ENCODE assay signal across 18 cellular contexts in genomic region chr5:158725223-158725825, GRCh38.
DNase-seq lines count a peak whose midpoint lies in the region; ATAC-seq, FAIRE-seq and TF ChIP-seq lines count a peak whose summit lies in the region.
"Had no signal": no experiment of that assay in that cellular context is flagged by ENCODE, and none has a peak within 500 bp of the region (broad histone marks: within the 10 kb centered on the region; RNA-seq: fewer than 3 reads in every experiment).

No MANE protein-coding gene starts in this region.

- H3K79me2 ChIP-seq in HepG2 (ENCODE audit: insufficient read depth, low read length): no peaks in the 10 kb centered on the region

- no peaks in the 10 kb centered on the region for H3K9me3 ChIP-seq in HepG2 (ENCODE audit: low read length)
- H3K9me3 ChIP-seq: prostate gland had no signal

- FAIRE-seq in HepG2 (lab: Jason Lieb, UNC) (no peak), GM12892 (lab: Jason Lieb, UNC) (no peak)
- FAIRE-seq: astrocyte had no signal

- in situ Hi-C loops in HepG2 (cut with HindIII; ENCODE audit: extremely low pct_ligation_motif_present, low pct_unique_long_range_greater_than_20kb): no loop called here

- H3K4me3 ChIP-seq in LNCaP clone FGC (ENCODE audit: low read depth, low read length): no peak overlapping the region
- H3K4me3 ChIP-seq in HepG2 (replicated peaks in 1 of 3; ENCODE audit: insufficient read depth in 1 of 3, low read depth in 2 of 3, low read length in 3 of 3): no peak overlapping the region
- H3K4me3 ChIP-seq: prostate gland had no signal

- no peaks in the 10 kb centered on the region for H3K4me1 ChIP-seq in HepG2 (ENCODE audit: insufficient read depth, low read length)
- H3K4me1 ChIP-seq: prostate gland had no signal

- no peaks in the 10 kb centered on the region for H3K27me3 ChIP-seq in HepG2 (ENCODE audit: control insufficient read depth in 1 of 2, insufficient read depth in 2 of 2, low read length in 2 of 2)

- TF ChIP-seq CTCF in LNCaP clone FGC (IDR thresholded peaks at IDR 0.05; ENCODE audit: control insufficient read depth, extremely low read depth, insufficient read depth) (peak; percentile 42), HepG2 (CRISPR knock-in tag; IDR thresholded peaks at IDR 0.05) (peak; percentile 13; the same call in 1 of the 2 replicates), nephron progenitor cell (IDR thresholded peaks at IDR 0.05) (no peak)

- WGBS in HepG2 (ENCODE audit: low lambda C conversion rate): 49% methylated on average over 3 of the region's 3 CpGs

- intact Hi-C loops in HepG2 (cut with micrococcal nuclease; ENCODE audit: unreplicated experiment): no loop called here

- peak; percentile 42 for DNase-seq in D341Med (ENCODE audit: low spot score)
- DNase-seq in LNCaP clone FGC (ENCODE audit: low read depth): no peak
- DNase-seq in SW480 (ENCODE audit: low spot score): peak; percentile 12
- no peak for DNase-seq in HepG2 (ENCODE audit: low spot score)
- DNase-seq in GM12892 (ENCODE audit: insufficient read length): no peak
- no peak for DNase-seq in mucosa of gallbladder (ENCODE audit: low spot score)
- no peak for DNase-seq in stimulated activated naive CD8-positive, alpha-beta T cell treated with anti-CD3 and anti-CD28 coated beads, Interleukin-15, amount 100 ng/mL, for 72 hours
- no peak for DNase-seq in nephron progenitor cell
- DNase-seq: activated CD4-positive, alpha-beta T cell treated with anti-CD3 and anti-CD28 coated beads for 1 hour; CD4-positive, CD25-positive, alpha-beta regulatory T cell; hypothalamus; KG1; mammary epithelial cell; SHP77 treated with DMSO at 0.1 percent for 48 hours; stimulated activated CD4-positive, alpha-beta T cell treated with anti-CD3 and anti-CD28 coated beads, Interleukin-4, amount 100 ng/mL, for 1 hour had no signal

- peaks cover 6% of the 10 kb centered on the region for H3K36me3 Mint-ChIP-seq in nephron progenitor cell (ENCODE audit: low read depth)
- H3K36me3 Mint-ChIP-seq: CD4-positive, CD25-positive, alpha-beta regulatory T cell had no signal

- TF ChIP-seq RAD21 in HepG2 (CRISPR knock-in tag; IDR thresholded peaks at IDR 0.05): no peak

- TF ChIP-seq POLR2A in HepG2 (IDR thresholded peaks at IDR 0.05; ENCODE audit: insufficient read depth in 1 of 2, low read depth in 2 of 2, low read length in 2 of 2): no peak
- TF ChIP-seq POLR2A in GM12892 (IDR thresholded peaks at IDR 0.05; ENCODE audit: low read depth, low read length): no peak

- no peak overlapping the region for H3K27ac ChIP-seq in HepG2 (ENCODE audit: extremely low read length, insufficient read depth, low read length)
- H3K27ac ChIP-seq: prostate gland had no signal

- no peaks in the 10 kb centered on the region for H3K9me3 Mint-ChIP-seq in stimulated activated naive CD8-positive, alpha-beta T cell treated with anti-CD3 and anti-CD28 coated beads, Interleukin-15, amount 100 ng/mL, for 72 hours
- no peaks in the 10 kb centered on the region for H3K9me3 Mint-ChIP-seq in nephron progenitor cell
- H3K9me3 Mint-ChIP-seq: CD4-positive, CD25-positive, alpha-beta regulatory T cell; stimulated activated naive CD8-positive, alpha-beta T cell treated with anti-CD3 and anti-CD28 coated beads, Interleukin-15, Interleukin-2, amounts not matched to agents 100 ng/mL and 50 ng/mL, for 24 hours had no signal

- POLR2A ChIA-PET in HepG2 (lab: Yijun Ruan, JAX): no interaction called here

- H4K20me1 ChIP-seq in HepG2 (ENCODE audit: insufficient read depth, low read length): no peaks in the 10 kb centered on the region; the same call in 1 of the 2 replicates

- no peaks in the 10 kb centered on the region for H3K36me3 ChIP-seq in HepG2 (replicated peaks in 1 of 2; ENCODE audit: control insufficient read depth in 1 of 2, insufficient read depth in 2 of 2, low read length in 2 of 2)
- H3K36me3 ChIP-seq: prostate gland had no signal

- CTCF ChIA-PET in HepG2 (lab: Yijun Ruan, JAX; ENCODE audit: low intra/inter-chr PET ratio, low total read pairs): no interaction called here

- H3K4me2 ChIP-seq in HepG2 (ENCODE audit: low read depth, low read length): no peak overlapping the region

- no peak overlapping the region for H3K27ac Mint-ChIP-seq in stimulated activated naive CD8-positive, alpha-beta T cell treated with anti-CD3 and anti-CD28 coated beads, Interleukin-15, amount 100 ng/mL, for 72 hours
- no peak overlapping the region for H3K27ac Mint-ChIP-seq in nephron progenitor cell
- H3K27ac Mint-ChIP-seq: stimulated activated naive CD8-positive, alpha-beta T cell treated with anti-CD3 and anti-CD28 coated beads, Interleukin-15, Interleukin-2, amounts not matched to agents 100 ng/mL and 50 ng/mL, for 24 hours had no signal

- no peaks in the 10 kb centered on the region for H3K4me1 Mint-ChIP-seq in stimulated activated naive CD8-positive, alpha-beta T cell treated with anti-CD3 and anti-CD28 coated beads, Interleukin-15, amount 100 ng/mL, for 72 hours
- peaks cover 28% of the 10 kb centered on the region for H3K4me1 Mint-ChIP-seq in nephron progenitor cell
- H3K4me1 Mint-ChIP-seq: CD4-positive, CD25-positive, alpha-beta regulatory T cell had no signal

- H3K9ac ChIP-seq in HepG2 (ENCODE audit: insufficient read depth, low read depth, low read length): no peak overlapping the region

- H3K27me3 Mint-ChIP-seq in stimulated activated naive CD8-positive, alpha-beta T cell treated with anti-CD3 and anti-CD28 coated beads, Interleukin-15, amount 100 ng/mL, for 72 hours: no peaks in the 10 kb centered on the region
- peaks cover 55% of the 10 kb centered on the region for H3K27me3 Mint-ChIP-seq in nephron progenitor cell (ENCODE audit: low read depth, poor library complexity)
- H3K27me3 Mint-ChIP-seq: stimulated activated naive CD8-positive, alpha-beta T cell treated with anti-CD3 and anti-CD28 coated beads, Interleukin-15, Interleukin-2, amounts not matched to agents 100 ng/mL and 50 ng/mL, for 24 hours had no signal

- no peak overlapping the region for H2AFZ ChIP-seq in HepG2 (ENCODE audit: low read length)

- BruUV-seq in HepG2 (replicated peaks; lab: Mats Ljungman, UMichigan): no TSS peak

- H3K4me3 Mint-ChIP-seq in stimulated activated naive CD8-positive, alpha-beta T cell treated with anti-CD3 and anti-CD28 coated beads, Interleukin-15, amount 100 ng/mL, for 72 hours: no peak overlapping the region
- no peak overlapping the region for H3K4me3 Mint-ChIP-seq in nephron progenitor cell
- H3K4me3 Mint-ChIP-seq: stimulated activated naive CD8-positive, alpha-beta T cell treated with anti-CD3 and anti-CD28 coated beads, Interleukin-15, Interleukin-2, amounts not matched to agents 100 ng/mL and 50 ng/mL, for 24 hours had no signal

- 0 out of 3 replicates have a peak, but pooled peaks have one; percentile 39 for ATAC-seq in HepG2
- ATAC-seq in stimulated activated naive CD8-positive, alpha-beta T cell treated with anti-CD3 and anti-CD28 coated beads, Interleukin-15, amount 100 ng/mL, for 72 hours: no peak

- no peak for TF ChIP-seq EP300 in HepG2 (IDR thresholded peaks at IDR 0.05; ENCODE audit: low read depth in 2 of 2, low read length in 2 of 2)
- no peak for TF ChIP-seq EP300 in HepG2 (CRISPR knock-in tag; IDR thresholded peaks at IDR 0.05; ENCODE audit: borderline replicate concordance)

TF ChIP-seq in HepG2, 621 proteins besides CTCF, POLR2A, EP300 and RAD21:
- TF ChIP-seq STAG1 (CRISPR knock-in tag; IDR thresholded peaks at IDR 0.05): peak; percentile 20; the same call in 1 of the 2 replicates
- TF ChIP-seq ZNF607 (CRISPR knock-in tag; IDR thresholded peaks at IDR 0.05; ENCODE audit: borderline replicate concordance): no peak

Comparison
In these comparisons a context has a peak if more than half of its experiments do, and no peak if none do; other contexts are left out.
1. DNase-seq: peak in D341Med (single experiment) and SW480 (single experiment); none in LNCaP clone FGC (single experiment), HepG2 (single experiment), GM12892 (single experiment), mucosa of gallbladder (single experiment), stimulated activated naive CD8-positive, alpha-beta T cell treated with anti-CD3 and anti-CD28 coated beads, Interleukin-15, amount 100 ng/mL, for 72 hours (0 of 2) and nephron progenitor cell (single experiment).